ENCODE assay signal across 8 cellular contexts in genomic region chr19:38650180-38650775, GRCh38. TPM values are rescaled to one million over a fixed set of nuclear protein-coding genes. Genes with fewer than 3 reads are reported as not detected.
DNase-seq lines count a peak whose midpoint lies in the region; ATAC-seq and TF ChIP-seq lines count a peak whose summit lies in the region.

No MANE protein-coding gene starts in this region.

- peak; percentile 40 for DNase-seq in Daoy (ENCODE audit: low read depth)
- DNase-seq in PC-9: no peak
- DNase-seq in epithelial cell of esophagus (ENCODE audit: low read depth): peak; percentile 69
- DNase-seq in ovary: no peak

- POLR2A ChIA-PET in PC-9 (lab: Charles Lee; ENCODE audit: unreplicated experiment): interaction anchor here (0.6 to 2.0 kb wide), 7 partner anchors 8 to 85 kb away, joined by 3 to 17 read pairs (median 7); no protein-coding TSS in a partner anchor

- peaks cover 34% of the 10 kb centered on the region for H4K20me1 ChIP-seq in PC-9 (ENCODE audit: insufficient read depth)

- BruUV-seq in PC-9 (replicated peaks; lab: Mats Ljungman, UMichigan): no TSS peak

- no peaks in the 10 kb centered on the region for H3K9me3 ChIP-seq in PC-9 (ENCODE audit: insufficient read depth, low read depth)
- no peaks in the 10 kb centered on the region for H3K9me3 ChIP-seq in ovary

- no peak for TF ChIP-seq EP300 in ovary (IDR thresholded peaks at IDR 0.05)

- WGBS in ovary, 3 donors: 21 to 34% (median 29%) methylated on average over 8 of the region's 8 CpGs

- H3K27me3 ChIP-seq in PC-9 (ENCODE audit: insufficient read depth, low read depth) (no peaks in the 10 kb centered on the region), ovary (no peaks in the 10 kb centered on the region)

- ATAC-seq in HG02678 (IDR thresholded peaks at IDR 0.05; ENCODE audit: unreplicated experiment): no peak
- no peak for ATAC-seq in GM21515 (IDR thresholded peaks at IDR 0.05; ENCODE audit: unreplicated experiment)
- ATAC-seq in GM19351 (IDR thresholded peaks at IDR 0.05; ENCODE audit: unreplicated experiment): no peak
- ATAC-seq in GM21381 (IDR thresholded peaks at IDR 0.05; ENCODE audit: unreplicated experiment): no peak

- CTCF ChIA-PET in PC-9 (lab: Charles Lee): interaction anchor here (0.6 kb wide), 2 partner anchors 9 to 407 kb away, joined by 3 read pairs; no protein-coding TSS in a partner anchor

- peaks cover 52% of the 10 kb centered on the region for H3K4me1 ChIP-seq in PC-9 (replicated peaks; ENCODE audit: insufficient read depth)
- peaks cover 32% of the 10 kb centered on the region for H3K4me1 ChIP-seq in ovary (ENCODE audit: insufficient read depth)

- intact Hi-C loops in PC-9 (cut with micrococcal nuclease; ENCODE audit: unreplicated experiment) (loop anchor here (1.0 to 2.0 kb wide), 4 partner anchors 8 to 69 kb away; no protein-coding TSS in a partner anchor), ovary (cut with DNase I) (loop anchor here in 3 of 4 donors (5.0 kb wide), 3 partner anchors 62 to 77 kb away; no protein-coding TSS in a partner anchor)

- H3K9me2 ChIP-seq in PC-9 (ENCODE audit: insufficient read depth): no peaks in the 10 kb centered on the region

- TF ChIP-seq CTCF in PC-9 (conservative IDR thresholded peaks at IDR 0.05) (no peak), epithelial cell of esophagus (IDR thresholded peaks at IDR 0.05; ENCODE audit: insufficient read depth, low read depth, low read length, missing control alignments) (no peak), ovary (IDR thresholded peaks at IDR 0.05) (no peak)

- H3K36me3 ChIP-seq in PC-9 (ENCODE audit: low read depth) (peaks cover 24% of the 10 kb centered on the region), ovary (no peaks in the 10 kb centered on the region)

- peak overlapping the region; percentile 89 for H3K4me2 ChIP-seq in PC-9

- H3K27ac ChIP-seq in PC-9 (peak overlapping the region; percentile 99), ovary (peak overlapping the region; percentile 46 to 72)

- peaks cover 72% of the 10 kb centered on the region for H3F3A ChIP-seq in PC-9 (ENCODE audit: insufficient read depth, low read depth)

- peaks cover 78% of the 10 kb centered on the region for H3K79me2 ChIP-seq in PC-9 (ENCODE audit: low read depth)

- peak overlapping the region; percentile 100 for H3K4me3 ChIP-seq in PC-9
- peak overlapping the region; percentile 100 for H3K4me3 ChIP-seq in epithelial cell of esophagus (ENCODE audit: low read length)
- peak overlapping the region; percentile 77 for H3K4me3 ChIP-seq in ovary

- no peak overlapping the region for H2AFZ ChIP-seq in PC-9

- TF ChIP-seq POLR2A in ovary (IDR thresholded peaks at IDR 0.05): no peak

RNA-seq across cellular contexts. Expression of gene ACTN4, which starts 2.8 kb away (rescaled TPM):
- 124 and 199 TPM in 2 replicates for total RNA-seq in Daoy (2014; rRNA removed; shearing (Covaris generic))
- 1,066 and 1,233 TPM in 2 replicates for total RNA-seq in PC-9 (2021)
- 100 to 1,000 TPM; 139 to 419 (median 299) TPM for total RNA-seq in ovary
- 100 to 1,000 TPM; 188 to 458 TPM for polyA plus RNA-seq in ovary

RNA-seq across cellular contexts. Expression of gene EIF3K, which starts 31.3 kb away (rescaled TPM):
- total RNA-seq in Daoy (2014; rRNA removed; shearing (Covaris generic)): 853 and 886 TPM in 2 replicates
- total RNA-seq in PC-9 (2021): 230 and 292 TPM in 2 replicates
- total RNA-seq in ovary: 100 to 1,000 TPM; 247 to 527 (median 267) TPM
- 100 to 1,000 TPM; 215 to 391 TPM for polyA plus RNA-seq in ovary

RNA-seq across cellular contexts. Expression of gene MAP4K1, which starts 32.5 kb away (rescaled TPM):
- total RNA-seq in Daoy (2014; rRNA removed; shearing (Covaris generic)): 0.11 TPM in 1 of 2 replicates, not detected in the other
- total RNA-seq in PC-9 (2021): 3.5 and 6.8 TPM in 2 replicates
- total RNA-seq in ovary: 1 to 10 TPM in 6 of 7 donors, under 1 TPM in 1; 0.95 to 6.1 (median 2.6) TPM
- polyA plus RNA-seq in ovary: 1 to 10 TPM; 1.0 to 2.6 TPM

Comparison
In these comparisons a context has a peak if more than half of its experiments do, and no peak if none do; other contexts are left out.
1. DNase-seq: peak in Daoy (single experiment) and epithelial cell of esophagus (single experiment); none in PC-9 (0 of 2) and ovary (0 of 5).
2. Peak in every context shown above with its lines, with median percentiles within 50 percentile points of each other: H3K4me3 ChIP-seq.